12 cellular contexts compared by ENCODE assay signal in genomic region chr19:7915250-7916136, GRCh38. TPM values are rescaled to one million over a fixed set of nuclear protein-coding genes. Genes with fewer than 3 reads are reported as not detected.
A peak's percentile ranks its signal among the peaks of the same experiment; 100 is the strongest.
DNase-seq lines count a peak whose midpoint lies in the region; ATAC-seq and TF ChIP-seq lines count a peak whose summit lies in the region.
"Had no signal": no experiment of that assay in that cellular context is flagged by ENCODE, and none has a peak within 500 bp of the region (broad histone marks: within the 10 kb centered on the region; RNA-seq: fewer than 3 reads in every experiment).

No MANE protein-coding gene starts in this region.

- H3K36me3 ChIP-seq in OCI-LY7 (ENCODE audit: insufficient read depth, low read length): peaks cover 28% of the 10 kb centered on the region
- peaks cover 15% of the 10 kb centered on the region for H3K36me3 ChIP-seq in skeletal muscle satellite cell (ENCODE audit: insufficient read depth, low read length)
- H3K36me3 ChIP-seq: SJCRH30 had no signal

- H3K9me3 Mint-ChIP-seq in T-helper 2 cell treated with Interferon-gamma antibody and Interleukin-4, amounts not matched to agents 5 μg/mL and 100 μg/mL, for 36 hours: no peaks in the 10 kb centered on the region

- no peaks in the 10 kb centered on the region for H3K9me2 ChIP-seq in OCI-LY7 (ENCODE audit: insufficient read depth, low read length)

- no peak for DNase-seq in T-helper 2 cell treated with Interferon-gamma antibody and Interleukin-4, amounts not matched to agents 5 μg/mL and 100 μg/mL, for 36 hours (ENCODE audit: low spot score)
- no peak for DNase-seq in T-helper 2 cell
- DNase-seq in OCI-LY7 (ENCODE audit: low spot score): no peak
- DNase-seq in epithelial cell of proximal tubule (ENCODE audit: low read depth): no peak
- no peak for DNase-seq in NCI-H2196 (lab: John Stamatoyannopoulos, UW; ENCODE audit: unreplicated experiment)
- DNase-seq: SJCRH30 had no signal

- H3K79me2 ChIP-seq in OCI-LY7 (ENCODE audit: insufficient read depth, low read depth, low read length): no peaks in the 10 kb centered on the region

- TF ChIP-seq CTCF in OCI-LY7 (conservative IDR thresholded peaks at IDR 0.05; ENCODE audit: low read length) (no peak), epithelial cell of proximal tubule (conservative IDR thresholded peaks at IDR 0.05; ENCODE audit: low read depth, low read length) (no peak)

- no TSS peak for BruUV-seq in OCI-LY7 (replicated peaks; lab: Mats Ljungman, UMichigan)

- peaks cover 17% of the 10 kb centered on the region for H3K27me3 ChIP-seq in skeletal muscle satellite cell (ENCODE audit: control insufficient read depth, insufficient read depth, low read length)
- H3K27me3 ChIP-seq: SJCRH30 had no signal

- intact Hi-C loops in OCI-LY7 (cut with micrococcal nuclease; ENCODE audit: unreplicated experiment): no loop called here

- H3K9ac ChIP-seq in skeletal muscle satellite cell (ENCODE audit: low read depth, low read length): peak overlapping the region; percentile 14

- ATAC-seq in HG03442 (IDR thresholded peaks at IDR 0.05; ENCODE audit: unreplicated experiment) (no peak), HG02870 (IDR thresholded peaks at IDR 0.05; ENCODE audit: unreplicated experiment) (no peak)

- H3K4me3 ChIP-seq in OCI-LY7 (ENCODE audit: low read depth, low read length, poor library complexity, severe bottlenecking) (no peak overlapping the region), epithelial cell of proximal tubule (ENCODE audit: low read depth, low read length) (peak overlapping the region; percentile 41), skeletal muscle satellite cell (ENCODE audit: low read length) (peak overlapping the region; percentile 64)

- H3K9me3 ChIP-seq in OCI-LY7 (ENCODE audit: low read length): no peaks in the 10 kb centered on the region
- H3K9me3 ChIP-seq in skeletal muscle satellite cell (replicated peaks; ENCODE audit: low read length): no peaks in the 10 kb centered on the region
- H3K9me3 ChIP-seq: ascending aorta, SJCRH30 had no signal

- H3K27me3 Mint-ChIP-seq in T-helper 2 cell treated with Interferon-gamma antibody and Interleukin-4, amounts not matched to agents 5 μg/mL and 100 μg/mL, for 36 hours (ENCODE audit: low read depth): peaks cover 28% of the 10 kb centered on the region

- H3K4me2 ChIP-seq in OCI-LY7 (ENCODE audit: low read length) (peak overlapping the region; percentile 45; the same call in 1 of the 2 replicates), skeletal muscle satellite cell (ENCODE audit: low read length) (peak overlapping the region; percentile 80)

- H3K27ac ChIP-seq in OCI-LY7 (ENCODE audit: low read depth, low read length, poor library complexity, severe bottlenecking): no peak overlapping the region
- H3K27ac ChIP-seq: ascending aorta, SJCRH30 had no signal

- H3K4me3 Mint-ChIP-seq in T-helper 2 cell treated with Interferon-gamma antibody and Interleukin-4, amounts not matched to agents 5 μg/mL and 100 μg/mL, for 36 hours: peak overlapping the region; percentile 66

- H3K4me1 Mint-ChIP-seq in T-helper 2 cell treated with Interferon-gamma antibody and Interleukin-4, amounts not matched to agents 5 μg/mL and 100 μg/mL, for 36 hours (ENCODE audit: low read depth): peaks cover 15% of the 10 kb centered on the region

- H2AFZ ChIP-seq in OCI-LY7 (ENCODE audit: low read length): no peak overlapping the region

- POLR2A ChIA-PET in OCI-LY7 (lab: Charles Lee): no interaction called here

- H3K4me1 ChIP-seq in OCI-LY7 (ENCODE audit: insufficient read depth, low read length, poor library complexity, severe bottlenecking): peaks cover 6% of the 10 kb centered on the region
- H3K4me1 ChIP-seq in skeletal muscle satellite cell (ENCODE audit: control insufficient read depth, insufficient read depth, low read length): peaks cover 32% of the 10 kb centered on the region
- H3K4me1 ChIP-seq: SJCRH30 had no signal

- H3K36me3 Mint-ChIP-seq in T-helper 2 cell treated with Interferon-gamma antibody and Interleukin-4, amounts not matched to agents 5 μg/mL and 100 μg/mL, for 36 hours (ENCODE audit: low read depth): peaks cover 22% of the 10 kb centered on the region

- H4K20me1 ChIP-seq in OCI-LY7 (ENCODE audit: insufficient read depth, low read length): no peaks in the 10 kb centered on the region

- H3K27ac Mint-ChIP-seq in T-helper 2 cell treated with Interferon-gamma antibody and Interleukin-4, amounts not matched to agents 5 μg/mL and 100 μg/mL, for 36 hours: no peak overlapping the region

- CTCF ChIA-PET in OCI-LY7 (lab: Charles Lee; ENCODE audit: unreplicated experiment): no interaction called here

RNA-seq across cellular contexts. Expression of gene TGFBR3L, which starts 0.9 kb away (rescaled TPM):
- total RNA-seq in OCI-LY7 (2014; rRNA removed; shearing (Covaris generic)): 0.13 TPM in 1 of 2 replicates, not detected in the other
- 0.61 and 0.74 TPM in 2 replicates for total RNA-seq in OCI-LY7 (2022)
- 1.6 and 16.8 TPM in 2 replicates for total RNA-seq in epithelial cell of proximal tubule
- total RNA-seq in skeletal muscle satellite cell (2012; rRNA removed): 0.25 TPM in 1 of 2 replicates, not detected in the other
- total RNA-seq: HT-29, SJCRH30 had no signal

RNA-seq across cellular contexts. Expression of gene SNAPC2, which starts 4.6 kb away (rescaled TPM):
- total RNA-seq in OCI-LY7 (2014; rRNA removed; shearing (Covaris generic)): 4.9 and 21.6 TPM in 2 replicates
- 6.2 and 8.2 TPM in 2 replicates for total RNA-seq in OCI-LY7 (2022)
- 29.1 and 34.2 TPM in 2 replicates for total RNA-seq in epithelial cell of proximal tubule
- 39.8 and 44.8 TPM in 2 replicates for total RNA-seq in skeletal muscle satellite cell (2012; rRNA removed)

RNA-seq across cellular contexts. Expression of gene CTXN1, which starts 10.4 kb away (rescaled TPM):
- 0.13 TPM in 1 of 2 replicates, not detected in the other for total RNA-seq in OCI-LY7 (2014; rRNA removed; shearing (Covaris generic))
- total RNA-seq in OCI-LY7 (2022): 0.98 and 1.0 TPM in 2 replicates
- 12.4 and 42.8 TPM in 2 replicates for total RNA-seq in epithelial cell of proximal tubule
- 0.66 and 0.76 TPM in 2 replicates for total RNA-seq in skeletal muscle satellite cell (2012; rRNA removed)
- total RNA-seq: ascending aorta, left lobe of liver had no signal

RNA-seq across cellular contexts. Expression of gene MAP2K7, which starts 11.8 kb away (rescaled TPM):
- 19.4 and 23.2 TPM in 2 replicates for total RNA-seq in OCI-LY7 (2014; rRNA removed; shearing (Covaris generic))
- total RNA-seq in OCI-LY7 (2022) (44.5 and 48.1 TPM in 2 replicates), epithelial cell of proximal tubule (7.6 and 14.6 TPM in 2 replicates)
- total RNA-seq in skeletal muscle satellite cell (2012; rRNA removed): 5.6 and 10.7 TPM in 2 replicates

RNA-seq across cellular contexts. Expression of gene LRRC8E, which starts 27.2 kb away (rescaled TPM):
- total RNA-seq in OCI-LY7 (2014; rRNA removed; shearing (Covaris generic)): 0.08 TPM in 1 of 2 replicates, not detected in the other
- total RNA-seq in OCI-LY7 (2022): not detected in 2 replicates
- 11.9 and 18.9 TPM in 2 replicates for total RNA-seq in epithelial cell of proximal tubule
- total RNA-seq in skeletal muscle satellite cell (2012; rRNA removed): 5.2 and 6.3 TPM in 2 replicates
- total RNA-seq: ascending aorta had no signal
